Comparison of ENCODE assay signal across 30 cellular contexts in genomic region chr1:162966608-162967007, GRCh38.
"Had no signal": no experiment of that assay in that cellular context is flagged by ENCODE, and none has a peak within 500 bp of the region (broad histone marks: within the 10 kb centered on the region; RNA-seq: fewer than 3 reads in every experiment).

No MANE protein-coding gene starts in this region.

- DNase-seq: natural killer cell; occipital lobe; ovary; posterior cingulate gyrus; psoas muscle; right cardiac atrium; spleen; stimulated activated CD4-positive, alpha-beta T cell treated with anti-CD3 and anti-CD28 coated beads, Interleukin-12 subunit alpha, Interleukin-12 subunit beta, amount 100 ng/mL, for 4 hours; stimulated activated CD4-positive, alpha-beta T cell treated with anti-CD3 and anti-CD28 coated beads, Interleukin-1b, Interleukin-23, amount 100 ng/mL, for 48 hours; stimulated activated CD4-positive, alpha-beta T cell treated with anti-CD3 and anti-CD28 coated beads, Interleukin-4, amount 100 ng/mL, for 1 hour; stimulated activated CD4-positive, alpha-beta T cell treated with anti-CD3 and anti-CD28 coated beads, Interleukin-4, amount 100 ng/mL, for 4 hours; stimulated activated CD8-positive, alpha-beta memory T cell treated with anti-CD3 and anti-CD28 coated beads, Interleukin-4, amount 100 ng/mL, for 48 hours; stimulated activated naive CD4-positive, alpha-beta T cell; stimulated activated naive CD8-positive, alpha-beta T cell treated with anti-CD3 and anti-CD28 coated beads, Interleukin-15, amount 100 ng/mL, for 72 hours; stimulated activated naive CD8-positive, alpha-beta T cell treated with anti-CD3 and anti-CD28 coated beads, Interleukin-15, Interleukin-2, amounts not matched to agents 100 U/mL and 50 U/mL, for 24 hours; substantia nigra; testis; tibial artery; transverse colon; upper lobe of right lung; uterus had no signal

- H3K27me3 ChIP-seq: neural progenitor cell, ovary, spleen, suprapubic skin, testis, tibial artery, transverse colon, upper lobe of right lung, uterus had no signal

- H3K36me3 ChIP-seq: neural progenitor cell, ovary, spleen, suprapubic skin, tibial artery, transverse colon, upper lobe of right lung, uterus had no signal

- H3K27ac Mint-ChIP-seq: natural killer cell; nephron; neural progenitor cell; progenitor cell of endocrine pancreas; stimulated activated memory B cell treated with anti-CD40 and anti-IgM and Interleukin-4, amounts not matched to agents 10 μg/mL and 1 μg/mL and 100 μg/mL, for 72 hours; stimulated activated naive CD8-positive, alpha-beta T cell treated with anti-CD3 and anti-CD28 coated beads, Interleukin-15, amount 100 ng/mL, for 72 hours; type B pancreatic cell had no signal

- H3K27ac ChIP-seq: neural progenitor cell, ovary, parathyroid adenoma, psoas muscle, skin epidermis, spleen, suprapubic skin, testis, tibial artery, transverse colon, upper lobe of right lung, uterus had no signal

- H3K4me3 Mint-ChIP-seq: natural killer cell; nephron; neural progenitor cell; stimulated activated memory B cell treated with anti-CD40 and anti-IgM and Interleukin-4, amounts not matched to agents 10 μg/mL and 1 μg/mL and 100 μg/mL, for 72 hours; stimulated activated naive CD8-positive, alpha-beta T cell treated with anti-CD3 and anti-CD28 coated beads, Interleukin-15, amount 100 ng/mL, for 72 hours; type B pancreatic cell had no signal

- H3K27me3 Mint-ChIP-seq: progenitor cell of endocrine pancreas, type B pancreatic cell had no signal

- H3K4me1 Mint-ChIP-seq: natural killer cell; neural progenitor cell; stimulated activated memory B cell treated with anti-CD40 and anti-IgM and Interleukin-4, amounts not matched to agents 10 μg/mL and 1 μg/mL and 100 μg/mL, for 72 hours; stimulated activated naive CD8-positive, alpha-beta T cell treated with anti-CD3 and anti-CD28 coated beads, Interleukin-15, amount 100 ng/mL, for 72 hours had no signal

- H3K4me3 ChIP-seq: neural progenitor cell, ovary, psoas muscle, skin epidermis, smooth muscle cell, spleen, suprapubic skin, testis, tibial artery, transverse colon, upper lobe of right lung, uterus had no signal

- H3K9me3 Mint-ChIP-seq: neural progenitor cell had no signal

- H3K4me1 ChIP-seq: neural progenitor cell, parathyroid adenoma, spleen, suprapubic skin, testis, tibial artery, transverse colon, upper lobe of right lung, uterus had no signal

- H3K36me3 Mint-ChIP-seq: natural killer cell; neural progenitor cell; stimulated activated memory B cell treated with anti-CD40 and anti-IgM and Interleukin-4, amounts not matched to agents 10 μg/mL and 1 μg/mL and 100 μg/mL, for 72 hours; type B pancreatic cell had no signal

- H3K9me3 ChIP-seq: ovary, psoas muscle, testis, tibial artery, transverse colon, upper lobe of right lung, uterus had no signal
